27 cellular contexts compared by ENCODE assay signal in genomic region chr15:31843426-31844055, GRCh38. TPM values are rescaled to one million over a fixed set of nuclear protein-coding genes. Genes with fewer than 3 reads are reported as not detected.
DNase-seq lines count a peak whose midpoint lies in the region; ATAC-seq, FAIRE-seq and TF ChIP-seq lines count a peak whose summit lies in the region.
"Had no signal": no experiment of that assay in that cellular context is flagged by ENCODE, and none has a peak within 500 bp of the region (broad histone marks: within the 10 kb centered on the region; RNA-seq: fewer than 3 reads in every experiment).

No MANE protein-coding gene starts in this region.

- no peaks in the 10 kb centered on the region for H3K27me3 ChIP-seq in tibial artery
- peaks cover 0 to 8% (median 0%) of the 10 kb centered on the region in 7 donors for H3K27me3 ChIP-seq in spleen (replicated peaks in 1 of 7)
- H3K27me3 ChIP-seq: BLaER1 treated with 17β-estradiol and CSF1 and Interleukin-3, amounts not matched to agents 10 nM and 100 nM; gastroesophageal sphincter; right atrium auricular region; suprapubic skin; uterus had no signal

- H3K36me3 ChIP-seq in tibial artery, result no peaks in the 10 kb centered on the region
- H3K36me3 ChIP-seq in spleen, result no peaks in the 10 kb centered on the region
- H3K36me3 ChIP-seq: BLaER1 treated with 17β-estradiol and CSF1 and Interleukin-3, amounts not matched to agents 10 nM and 100 nM; gastroesophageal sphincter; right atrium auricular region; suprapubic skin; uterus had no signal

- H3K4me3 ChIP-seq in tibial artery (no peak overlapping the region), spleen (no peak overlapping the region)
- H3K4me3 ChIP-seq: BLaER1 treated with 17β-estradiol and CSF1 and Interleukin-3, amounts not matched to agents 10 nM and 100 nM; coronary artery; gastroesophageal sphincter; lung; right atrium auricular region; suprapubic skin; uterus had no signal

- WGBS in spleen, 5 donors, result 67 to 83% (median 75%) methylated on average over 5 of the region's 5 CpGs

- ATAC-seq in HG02840 (IDR thresholded peaks at IDR 0.05; ENCODE audit: low FRiP score, unreplicated experiment) (no peak), HG02759 (IDR thresholded peaks at IDR 0.05; ENCODE audit: unreplicated experiment) (no peak)
- ATAC-seq: activated CD4-positive, alpha-beta T cell treated with anti-CD3 and anti-CD28 coated beads for 36 hours; gastroesophageal sphincter; stimulated activated effector memory CD8-positive, alpha-beta T cell treated with anti-CD3 and anti-CD28 coated beads, Interleukin-12 subunit alpha, Interleukin-12 subunit beta, amount 100 ng/mL, for 72 hours; T-helper 17 cell had no signal

- TF ChIP-seq POLR2A in spleen (IDR thresholded peaks at IDR 0.05), result no peak

- H3K9me3 ChIP-seq in tibial artery, result peaks cover 0 to under 1% (median 0%) of the 10 kb centered on the region in 3 donors
- H3K9me3 ChIP-seq in spleen, result peaks cover 0 to 3% (median 1%) of the 10 kb centered on the region in 8 donors
- H3K9me3 ChIP-seq: gastroesophageal sphincter, right atrium auricular region, uterus had no signal

- peak; percentile 86 for FAIRE-seq in frontal cortex (lab: Jason Lieb, UNC)
- FAIRE-seq: bronchial epithelial cell, GM12891, H1 had no signal

- TF ChIP-seq CTCF in tibial artery (IDR thresholded peaks at IDR 0.05), result no peak
- no peak for TF ChIP-seq CTCF in spleen (IDR thresholded peaks at IDR 0.05 in 8 of 11, conservative IDR thresholded peaks at IDR 0.05 in 3 of 11)

- intact Hi-C loops in tibial artery (cut with DNase I; ENCODE audit: low total_unique reads), result no loop called here
- intact Hi-C loops in spleen (cut with DNase I; ENCODE audit: low total_unique reads), result no loop called here

- DNase-seq in Ammon's horn (ENCODE audit: low spot score) (peak; percentile 89), NCI-H345 treated with DMSO at 0.1 percent for 48 hours (lab: John Stamatoyannopoulos, UW; ENCODE audit: unreplicated experiment) (peak; percentile 11), frontal cortex (ENCODE audit: low spot score in 2 of 2) (peak in 1 of 2 donors; percentile 24), nucleus accumbens (lab: John Stamatoyannopoulos, UW) (peak in 42 of 56 donors; percentile 20 to 83 (median 64)), tibial artery (no peak), spleen (no peak)
- DNase-seq: activated CD4-positive, alpha-beta T cell treated with anti-CD3 and anti-CD28 coated beads for 36 hours; activated T-cell treated with anti-CD3 and anti-CD28 coated beads, Interleukin-2, amount 50 U/mL, for 1 hour; Kasumi-1; NCI-H1092 treated with DMSO at 0.1 percent for 48 hours; NCI-H2029; NCI-H446 treated with DMSO at 0.1 percent for 48 hours; stimulated activated CD4-positive, alpha-beta T cell treated with anti-CD3 and anti-CD28 coated beads, Interleukin-2, amount 100 ng/mL, for 48 hours; T-helper 17 cell; uterus had no signal

- H3K4me1 ChIP-seq in tibial artery (no peaks in the 10 kb centered on the region), spleen (no peaks in the 10 kb centered on the region)
- H3K4me1 ChIP-seq: suprapubic skin, uterus had no signal

- H3K27ac ChIP-seq in tibial artery, result no peak overlapping the region
- H3K27ac ChIP-seq in spleen, result no peak overlapping the region
- H3K27ac ChIP-seq: BLaER1 treated with 17β-estradiol and CSF1 and Interleukin-3, amounts not matched to agents 10 nM and 100 nM; coronary artery; gastroesophageal sphincter; suprapubic skin; uterus had no signal

RNA-seq across cellular contexts. Expression of gene OTUD7A, which starts 26.9 kb away (rescaled TPM):
- 6.9 TPM for total RNA-seq in frontal cortex
- total RNA-seq in spleen, result 1 to 10 TPM; 1.4 to 7.7 (median 2.1) TPM
- polyA plus RNA-seq in spleen, result under 1 TPM; 0.15 to 0.22 (median 0.22) TPM

Comparison
In these comparisons a context has a peak if more than half of its experiments do, and no peak if none do; other contexts are left out.
1. DNase-seq: peak in Ammon's horn (single experiment), NCI-H345 treated with DMSO at 0.1 percent for 48 hours (single experiment) and nucleus accumbens (42 of 56); none in tibial artery (0 of 2) and spleen (single experiment).